In the genomic region with DNA sequence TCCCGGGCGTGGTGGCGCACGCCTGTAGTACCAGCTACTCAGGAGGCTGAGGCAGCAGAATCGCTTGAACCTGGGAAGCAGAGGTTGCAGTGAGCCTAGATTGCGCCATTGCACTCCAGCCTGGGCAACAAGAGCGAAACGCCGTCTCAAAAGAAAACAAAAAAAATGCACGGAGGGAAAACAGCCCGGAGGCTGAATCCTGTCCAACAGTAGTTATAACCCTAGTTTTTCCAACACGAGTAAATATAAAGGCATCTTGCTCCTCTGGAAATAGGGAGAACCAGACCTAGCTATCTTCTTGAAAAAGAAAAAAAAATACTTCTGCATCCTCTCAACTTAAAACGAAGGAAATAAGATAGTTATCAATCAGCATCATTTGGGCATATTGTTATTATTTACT, we compare ENCODE assay signal across 7 cellular contexts.
DNase-seq lines count a peak whose midpoint lies in the region; ATAC-seq and TF ChIP-seq lines count a peak whose summit lies in the region.
"Not testable (repeated sequence)": the region's sequence is repeated elsewhere in the genome, so short reads cannot be mapped to it uniquely, and the experiment has no call there.

No MANE protein-coding gene starts in this region.

- not testable (repeated sequence) for TF ChIP-seq CTCF in GM12865 (IDR thresholded peaks at IDR 0.05; ENCODE audit: insufficient read depth, low read depth, low read length, missing control alignments); OCI-LY1 (IDR thresholded peaks at IDR 0.05; ENCODE audit: low read length); activated CD8-positive, alpha-beta T cell treated with anti-CD3 and anti-CD28 coated beads for 36 hours (IDR thresholded peaks at IDR 0.05); chondrocyte (IDR thresholded peaks at IDR 0.05); glutamatergic neuron (IDR thresholded peaks at IDR 0.05; ENCODE audit: partially characterized antibody, unreplicated experiment)

- H3K4me1 ChIP-seq in OCI-LY1 (ENCODE audit: insufficient read depth, low read length, severe bottlenecking); mucosa of stomach (ENCODE audit: control insufficient read depth, insufficient read depth, low read length); skeletal muscle tissue (ENCODE audit: control insufficient read depth in 3 of 3, insufficient read depth in 3 of 3, low read length in 3 of 3): not testable (repeated sequence)

- peak overlapping the region; percentile 80 for H3K4me2 ChIP-seq in OCI-LY1 (ENCODE audit: low read length)

- H3K27ac Mint-ChIP-seq in activated CD8-positive, alpha-beta T cell treated with anti-CD3 and anti-CD28 coated beads for 36 hours = peak overlapping the region; percentile 97
- H3K27ac Mint-ChIP-seq in chondrocyte (ENCODE audit: unreplicated experiment) = not testable (repeated sequence)
- H3K27ac Mint-ChIP-seq in glutamatergic neuron (ENCODE audit: unreplicated experiment) = peak overlapping the region; percentile 99

- not testable (repeated sequence) for H3K79me2 ChIP-seq in OCI-LY1 (ENCODE audit: insufficient read depth, low read length)

- not testable (repeated sequence) for H3F3A ChIP-seq in OCI-LY1 (ENCODE audit: insufficient read depth, low read length)

- CTCF ChIA-PET in activated CD8-positive, alpha-beta T cell treated with anti-CD3 and anti-CD28 coated beads for 36 hours (lab: Charles Lee) = interaction anchor here (0.8 to 2.5 kb wide), 13 partner anchors 9 to 681 kb away, joined by 3 to 10 read pairs (median 6); no protein-coding TSS in a partner anchor

- H3K9me3 ChIP-seq in OCI-LY1 (ENCODE audit: low read length); mucosa of stomach (ENCODE audit: control insufficient read depth, low read length); skeletal muscle tissue (ENCODE audit: control insufficient read depth in 3 of 3, low read length in 3 of 3): not testable (repeated sequence)

- peak overlapping the region; percentile 70 for H3K4me3 ChIP-seq in GM12865 (ENCODE audit: low read depth, low read length)
- H3K4me3 ChIP-seq in OCI-LY1 (ENCODE audit: low read depth, low read length, poor library complexity, severe bottlenecking) = peak overlapping the region; percentile 63
- not testable (repeated sequence) for H3K4me3 ChIP-seq in mucosa of stomach (ENCODE audit: low read length)
- peak overlapping the region; percentile 70 to 80 (median 76) for H3K4me3 ChIP-seq in skeletal muscle tissue (ENCODE audit: low read length in 3 of 3)

- intact Hi-C loops in activated CD8-positive, alpha-beta T cell treated with anti-CD3 and anti-CD28 coated beads for 36 hours (cut with micrococcal nuclease) = loop anchor here (10.0 kb wide), 1 partner anchor 119 kb away; no protein-coding TSS in a partner anchor

- not testable (repeated sequence) for DNase-seq in GM12865 (ENCODE audit: low read depth); activated CD8-positive, alpha-beta T cell treated with anti-CD3 and anti-CD28 coated beads for 36 hours; chondrocyte (ENCODE audit: low spot score); glutamatergic neuron

- not testable (repeated sequence) for H3K36me3 ChIP-seq in OCI-LY1 (ENCODE audit: insufficient read depth, low read length); mucosa of stomach (ENCODE audit: control insufficient read depth, insufficient read depth, low read length); skeletal muscle tissue (ENCODE audit: control insufficient read depth in 3 of 3, insufficient read depth in 3 of 3, low read length in 3 of 3)

- H3K36me3 Mint-ChIP-seq in activated CD8-positive, alpha-beta T cell treated with anti-CD3 and anti-CD28 coated beads for 36 hours (ENCODE audit: low read depth); chondrocyte (ENCODE audit: low read depth); glutamatergic neuron (ENCODE audit: unreplicated experiment): not testable (repeated sequence)

- H3K27ac ChIP-seq in OCI-LY1 (ENCODE audit: low read depth, low read length, poor library complexity, severe bottlenecking); skeletal muscle tissue (ENCODE audit: low read depth, low read length): not testable (repeated sequence)

- not testable (repeated sequence) for H2AFZ ChIP-seq in OCI-LY1 (ENCODE audit: low read length)

- not testable (repeated sequence) for H3K9me2 ChIP-seq in OCI-LY1 (ENCODE audit: low read depth, low read length)

- not testable (repeated sequence) for H3K27me3 ChIP-seq in OCI-LY1 (ENCODE audit: insufficient read depth, low read length); mucosa of stomach (ENCODE audit: control insufficient read depth, insufficient read depth, low read length); skeletal muscle tissue (ENCODE audit: control insufficient read depth in 3 of 3, insufficient read depth in 3 of 3, low read length in 3 of 3)

- not testable (repeated sequence) for H3K9ac ChIP-seq in OCI-LY1 (ENCODE audit: low read length)
- peak overlapping the region; percentile 54 for H3K9ac ChIP-seq in mucosa of stomach (ENCODE audit: low read length)
- peak overlapping the region in 2 of 3 donors; percentile 81 to 86 for H3K9ac ChIP-seq in skeletal muscle tissue (ENCODE audit: low read depth in 1 of 3, low read length in 3 of 3)

- ATAC-seq in activated CD8-positive, alpha-beta T cell treated with anti-CD3 and anti-CD28 coated beads for 36 hours = not testable (repeated sequence)

- POLR2A ChIA-PET in activated CD8-positive, alpha-beta T cell treated with anti-CD3 and anti-CD28 coated beads for 36 hours (lab: Charles Lee) = interaction anchor here (1.0 to 1.2 kb wide), 3 partner anchors 9 to 637 kb away, joined by 3 to 4 read pairs (median 3); no protein-coding TSS in a partner anchor

- not testable (repeated sequence) for H4K20me1 ChIP-seq in OCI-LY1 (ENCODE audit: insufficient read depth, low read length)

- not testable (repeated sequence) for H3K9me3 Mint-ChIP-seq in activated CD8-positive, alpha-beta T cell treated with anti-CD3 and anti-CD28 coated beads for 36 hours; chondrocyte (ENCODE audit: low read depth)
- H3K9me3 Mint-ChIP-seq in glutamatergic neuron (ENCODE audit: unreplicated experiment) = peaks cover 16% of the 10 kb centered on the region

- H3K27me3 Mint-ChIP-seq in activated CD8-positive, alpha-beta T cell treated with anti-CD3 and anti-CD28 coated beads for 36 hours; chondrocyte (ENCODE audit: low read depth): not testable (repeated sequence)
- H3K27me3 Mint-ChIP-seq in glutamatergic neuron (ENCODE audit: unreplicated experiment) = peaks cover 18% of the 10 kb centered on the region

- peaks cover 12% of the 10 kb centered on the region for H3K4me1 Mint-ChIP-seq in activated CD8-positive, alpha-beta T cell treated with anti-CD3 and anti-CD28 coated beads for 36 hours (ENCODE audit: low read depth)
- H3K4me1 Mint-ChIP-seq in chondrocyte (ENCODE audit: low read depth) = peaks cover 31% of the 10 kb centered on the region
- H3K4me1 Mint-ChIP-seq in glutamatergic neuron (ENCODE audit: low read depth, unreplicated experiment) = peaks cover 39% of the 10 kb centered on the region

- H3K4me3 Mint-ChIP-seq in activated CD8-positive, alpha-beta T cell treated with anti-CD3 and anti-CD28 coated beads for 36 hours = peak overlapping the region; percentile 73
- H3K4me3 Mint-ChIP-seq in chondrocyte (ENCODE audit: unreplicated experiment) (peak overlapping the region; percentile 94), glutamatergic neuron (ENCODE audit: unreplicated experiment) (peak overlapping the region; percentile 30)

Comparison
In these comparisons a context has a peak if more than half of its experiments do, and no peak if none do; other contexts are left out.
1. H3K4me3 Mint-ChIP-seq: peak in every context shown above with its lines; median percentile 94 in chondrocyte; 73 in activated CD8-positive, alpha-beta T cell treated with anti-CD3 and anti-CD28 coated beads for 36 hours; 30 in glutamatergic neuron.